In genomic region chr3:4071481-4072184, GRCh38 we compare ENCODE assay signal across 16 cellular contexts.
DNase-seq lines count a peak whose midpoint lies in the region; ATAC-seq, FAIRE-seq and TF ChIP-seq lines count a peak whose summit lies in the region.
"Had no signal": no experiment of that assay in that cellular context is flagged by ENCODE, and none has a peak within 500 bp of the region (broad histone marks: within the 10 kb centered on the region; RNA-seq: fewer than 3 reads in every experiment).

No MANE protein-coding gene starts in this region.

- POLR2A ChIA-PET in HepG2 (lab: Yijun Ruan, JAX) (no interaction called here), WTC11 (lab: Charles Lee) (interaction anchor here (0.7 kb wide), 1 partner anchor 218 kb away, joined by 3 read pairs; no protein-coding TSS in a partner anchor)

- H3K9me3 Mint-ChIP-seq in WTC11, result peaks cover 52% of the 10 kb centered on the region
- peaks cover 36% of the 10 kb centered on the region for H3K9me3 Mint-ChIP-seq in mesothelial cell of epicardium

- H3K4me1 ChIP-seq in HepG2 (ENCODE audit: insufficient read depth, low read length) (no peaks in the 10 kb centered on the region), right lobe of liver (no peaks in the 10 kb centered on the region)

- no peak overlapping the region for H3K4me3 Mint-ChIP-seq in WTC11
- no peak overlapping the region for H3K4me3 Mint-ChIP-seq in mesothelial cell of epicardium
- H3K4me3 Mint-ChIP-seq: type B pancreatic cell had no signal

- 18% methylated on average over 5 of the region's 5 CpGs for WGBS in HepG2 (ENCODE audit: low lambda C conversion rate)
- WGBS in right lobe of liver (ENCODE audit: insufficient coverage, low coverage, low lambda C conversion rate, missing lambda C conversion rate), result 49% methylated on average over 4 of the region's 5 CpGs

- H3K9ac ChIP-seq in HepG2 (ENCODE audit: insufficient read depth, low read depth, low read length), result no peak overlapping the region

- in situ Hi-C loops in HepG2 (cut with HindIII; ENCODE audit: extremely low pct_ligation_motif_present, low pct_unique_long_range_greater_than_20kb), result no loop called here

- H3K4me3 ChIP-seq in HepG2 (replicated peaks in 1 of 3; ENCODE audit: insufficient read depth in 1 of 3, low read depth in 2 of 3, low read length in 3 of 3), result no peak overlapping the region
- no peak overlapping the region for H3K4me3 ChIP-seq in right lobe of liver

- H4K20me1 ChIP-seq in HepG2 (ENCODE audit: insufficient read depth, low read length), result no peaks in the 10 kb centered on the region

- H2AFZ ChIP-seq in HepG2 (ENCODE audit: low read length), result no peak overlapping the region

- FAIRE-seq in HepG2 (lab: Jason Lieb, UNC), result no peak
- FAIRE-seq in urothelium cell line (lab: Jason Lieb, UNC), result peak; percentile 59

- TF ChIP-seq EP300 in HepG2 (IDR thresholded peaks at IDR 0.05; ENCODE audit: low read depth in 2 of 2, low read length in 2 of 2) (no peak), HepG2 (CRISPR knock-in tag; IDR thresholded peaks at IDR 0.05; ENCODE audit: borderline replicate concordance) (no peak)

- H3K79me2 ChIP-seq in HepG2 (ENCODE audit: insufficient read depth, low read length), result no peaks in the 10 kb centered on the region

- ATAC-seq in HepG2, result no peak
- no peak for ATAC-seq in right lobe of liver
- peak; percentile 90 for ATAC-seq in WTC11
- ATAC-seq in HG02759 (IDR thresholded peaks at IDR 0.05; ENCODE audit: unreplicated experiment), result no peak
- ATAC-seq: naive thymus-derived CD8-positive, alpha-beta T cell; Right ventricle myocardium inferior had no signal

- no peak overlapping the region for H3K4me2 ChIP-seq in HepG2 (ENCODE audit: low read depth, low read length)

- intact Hi-C loops in HepG2 (cut with micrococcal nuclease; ENCODE audit: unreplicated experiment), result no loop called here
- intact Hi-C loops in right lobe of liver (cut with DNase I), result no loop called here

- CTCF ChIA-PET in HepG2 (lab: Yijun Ruan, JAX; ENCODE audit: low intra/inter-chr PET ratio, low total read pairs), result no interaction called here
- CTCF ChIA-PET in WTC11 (lab: Charles Lee), result interaction anchor here (0.8 to 1.1 kb wide), 6 partner anchors 12 to 200 kb away, joined by 3 to 6 read pairs (median 4); no protein-coding TSS in a partner anchor

- H3K9me3 ChIP-seq in HepG2 (ENCODE audit: low read length) (no peaks in the 10 kb centered on the region), right lobe of liver (no peaks in the 10 kb centered on the region)

- H3K27ac Mint-ChIP-seq in WTC11, result 0 out of 2 replicates have a peak overlapping the region, but pooled peaks have one; percentile 42
- H3K27ac Mint-ChIP-seq in mesothelial cell of epicardium, result no peak overlapping the region
- H3K27ac Mint-ChIP-seq: type B pancreatic cell had no signal

- TF ChIP-seq POLR2A in HepG2 (IDR thresholded peaks at IDR 0.05; ENCODE audit: insufficient read depth in 1 of 2, low read depth in 2 of 2, low read length in 2 of 2) (no peak), right lobe of liver (IDR thresholded peaks at IDR 0.05) (no peak)

- H3K36me3 ChIP-seq in HepG2 (replicated peaks in 1 of 2; ENCODE audit: control insufficient read depth in 1 of 2, insufficient read depth in 2 of 2, low read length in 2 of 2) (no peaks in the 10 kb centered on the region), right lobe of liver (no peaks in the 10 kb centered on the region)

- peaks cover 13% of the 10 kb centered on the region for H3K4me1 Mint-ChIP-seq in WTC11
- H3K4me1 Mint-ChIP-seq in mesothelial cell of epicardium, result peaks cover 20% of the 10 kb centered on the region

- no peak overlapping the region for H3K27ac ChIP-seq in HepG2 (ENCODE audit: extremely low read length, insufficient read depth, low read length)
- H3K27ac ChIP-seq in right lobe of liver, result no peak overlapping the region

- H3K27me3 ChIP-seq in HepG2 (ENCODE audit: control insufficient read depth in 1 of 2, insufficient read depth in 2 of 2, low read length in 2 of 2) (no peaks in the 10 kb centered on the region), right lobe of liver (no peaks in the 10 kb centered on the region)

- H3K27me3 Mint-ChIP-seq in WTC11 (ENCODE audit: low read depth), result no peaks in the 10 kb centered on the region
- no peaks in the 10 kb centered on the region for H3K27me3 Mint-ChIP-seq in mesothelial cell of epicardium (ENCODE audit: low read depth)
- H3K27me3 Mint-ChIP-seq: type B pancreatic cell had no signal

- TF ChIP-seq CTCF in HepG2 (CRISPR knock-in tag; IDR thresholded peaks at IDR 0.05) (no peak), right lobe of liver (IDR thresholded peaks at IDR 0.05) (no peak), WTC11 (IDR thresholded peaks at IDR 0.05) (no peak), mesothelial cell of epicardium (IDR thresholded peaks at IDR 0.05; ENCODE audit: unreplicated experiment) (no peak)

- TF ChIP-seq RAD21 in HepG2 (CRISPR knock-in tag; IDR thresholded peaks at IDR 0.05), result no peak

- BruUV-seq in HepG2 (replicated peaks; lab: Mats Ljungman, UMichigan), result no TSS peak

- peaks cover 18% of the 10 kb centered on the region for H3K36me3 Mint-ChIP-seq in WTC11
- H3K36me3 Mint-ChIP-seq in mesothelial cell of epicardium, result peaks cover 2% of the 10 kb centered on the region
- H3K36me3 Mint-ChIP-seq: type B pancreatic cell had no signal

- no peak for DNase-seq in HepG2 (ENCODE audit: low spot score)
- DNase-seq in right lobe of liver, result no peak
- peak; percentile 62 for DNase-seq in WTC11 (ENCODE audit: low spot score)
- DNase-seq in iPS-NIHi7 (ENCODE audit: extremely low spot score), result peak; percentile 16
- DNase-seq in urothelium cell line (ENCODE audit: low spot score), result no peak
- DNase-seq in NCI-H1694 treated with DMSO at 0.1 percent for 48 hours (lab: John Stamatoyannopoulos, UW), result no peak
- no peak for DNase-seq in mesothelial cell of epicardium (ENCODE audit: low spot score in 2 of 2, unreplicated experiment in 2 of 2)
- DNase-seq: activated naive CD4-positive, alpha-beta T cell treated with anti-CD3 and anti-CD28 coated beads, Interleukin-2, amount 50 U/mL, for 16 hours; DMS 273 treated with DMSO at 0.1 percent for 48 hours; effector CD8-positive, alpha-beta T cell; NCI-H1092 treated with DMSO at 0.1 percent for 48 hours; stimulated activated CD4-positive, alpha-beta T cell treated with anti-CD3 and anti-CD28 coated beads, Interleukin-2, amount 100 ng/mL, for 24 hours had no signal

TF ChIP-seq in HepG2, 621 proteins besides CTCF, POLR2A, EP300 and RAD21:
- TF ChIP-seq ZNF205 (CRISPR knock-in tag; IDR thresholded peaks at IDR 0.05), result no peak
- peak; percentile 60; the same call in 1 of the 2 replicates for TF ChIP-seq ZNF281 (CRISPR knock-in tag; IDR thresholded peaks at IDR 0.05; ENCODE audit: borderline replicate concordance)

TF ChIP-seq in WTC11, 78 proteins besides CTCF, POLR2A, EP300 and RAD21 (continues in another document):
- TF ChIP-seq ATF2 (CRISPR knock-in tag; IDR thresholded peaks at IDR 0.05; ENCODE audit: borderline replicate concordance, low read depth), result no peak
- TF ChIP-seq FOXK1 (CRISPR knock-in tag; IDR thresholded peaks at IDR 0.05), result peak; percentile 78; the same call in 1 of the 2 replicates
- TF ChIP-seq FOXP4 (CRISPR knock-in tag; IDR thresholded peaks at IDR 0.05), result peak; percentile 76; the same call in 1 of the 2 replicates
- TF ChIP-seq E2F1 (CRISPR knock-in tag; IDR thresholded peaks at IDR 0.05), result no peak
- no peak for TF ChIP-seq NFE2L1 (CRISPR knock-in tag; IDR thresholded peaks at IDR 0.05)
- no peak for TF ChIP-seq ZNF219 (CRISPR knock-in tag; IDR thresholded peaks at IDR 0.05; ENCODE audit: borderline replicate concordance)
- no peak for TF ChIP-seq TP53 (CRISPR knock-in tag; IDR thresholded peaks at IDR 0.05)
- TF ChIP-seq ETV6 (CRISPR knock-in tag; IDR thresholded peaks at IDR 0.05), result no peak
- TF ChIP-seq CREB1 (CRISPR knock-in tag; IDR thresholded peaks at IDR 0.05), result no peak
- no peak for TF ChIP-seq ZNF138 (CRISPR knock-in tag; conservative IDR thresholded peaks at IDR 0.05)

Comparison
In these comparisons a context has a peak if more than half of its experiments do, and no peak if none do; other contexts are left out.
1. DNase-seq: peak in WTC11 (single experiment) and iPS-NIHi7 (single experiment); none in HepG2 (single experiment), right lobe of liver (0 of 3), urothelium cell line (single experiment), NCI-H1694 treated with DMSO at 0.1 percent for 48 hours (single experiment) and mesothelial cell of epicardium (0 of 2).
2. Of the 50 proteins assayed by ChIP-seq in both HepG2 and WTC11: peak only in HepG2: none; only in WTC11: FOXK1 and FOXP4; in both: ZNF281; in neither: 47.